Comparison of ENCODE assay signal across 16 cellular contexts in the genomic region with DNA sequence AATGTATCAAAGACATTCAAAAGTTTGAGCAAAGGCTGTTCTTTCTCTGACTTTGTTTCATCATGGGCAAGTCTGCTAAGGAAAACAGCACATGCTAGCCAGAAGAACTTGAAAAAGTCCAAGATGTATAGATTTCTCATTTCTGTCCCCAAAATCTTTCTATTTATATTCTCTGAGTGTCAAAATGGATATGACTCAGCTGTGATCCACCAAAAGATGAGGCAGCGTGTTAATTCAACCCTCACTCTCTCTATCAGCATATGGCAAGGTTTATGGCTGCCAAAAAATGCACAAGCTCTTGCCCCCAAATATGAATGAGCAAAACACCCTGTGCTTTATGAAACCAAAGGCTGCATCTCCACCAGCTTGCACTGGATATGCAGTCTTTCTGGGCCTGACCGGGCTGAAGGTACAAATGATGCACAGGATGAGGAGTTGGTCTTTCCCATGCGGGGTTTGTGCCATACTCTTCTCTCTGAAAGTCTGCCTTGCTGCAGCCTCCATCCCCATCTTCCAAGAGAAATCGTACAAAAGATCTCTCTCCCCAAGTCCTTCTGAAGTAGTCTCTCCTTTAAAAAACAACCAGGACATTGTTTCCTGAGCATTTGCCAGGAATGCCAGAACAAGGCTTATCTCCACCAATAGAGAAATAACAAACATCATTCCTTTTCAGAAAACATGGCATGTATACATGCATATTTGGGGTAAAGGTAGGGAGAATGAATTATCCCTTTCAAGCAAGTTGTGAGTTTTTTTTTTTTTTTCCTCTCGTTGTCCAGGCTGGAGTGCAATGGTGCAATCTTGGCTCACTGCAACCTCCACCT.
A peak's percentile ranks its signal among the peaks of the same experiment; 100 is the strongest.
DNase-seq lines count a peak whose midpoint lies in the region; ATAC-seq, FAIRE-seq and TF ChIP-seq lines count a peak whose summit lies in the region.
"Had no signal": no experiment of that assay in that cellular context is flagged by ENCODE, and none has a peak within 500 bp of the region (broad histone marks: within the 10 kb centered on the region; RNA-seq: fewer than 3 reads in every experiment).

No MANE protein-coding gene starts in this region.

- peak overlapping the region; percentile 77 for H3K4me2 ChIP-seq in astrocyte (ENCODE audit: low read length)
- no peak overlapping the region for H3K4me2 ChIP-seq in hepatocyte

- intact Hi-C loops in MCF 10A (cut with micrococcal nuclease) (loop anchor here (2.0 to 5.0 kb wide), 3 partner anchors 44 to 209 kb away; no protein-coding TSS in a partner anchor), breast epithelium (cut with DNase I; ENCODE audit: low total_unique reads) (no loop called here), vagina (cut with DNase I) (no loop called here), left lung (cut with DNase I) (no loop called here)
- intact Hi-C loops in activated CD8-positive, alpha-beta T cell treated with anti-CD3 and anti-CD28 coated beads for 36 hours (cut with micrococcal nuclease), result no loop called here

- H3K4me1 ChIP-seq in breast epithelium (no peaks in the 10 kb centered on the region), astrocyte (ENCODE audit: insufficient read depth, low read length) (peaks cover 41% of the 10 kb centered on the region), hepatocyte (ENCODE audit: insufficient read depth) (peaks cover 9% of the 10 kb centered on the region), vagina (peaks cover 14% of the 10 kb centered on the region), left lung (no peaks in the 10 kb centered on the region)

- no peaks in the 10 kb centered on the region for H3K36me3 Mint-ChIP-seq in MCF 10A (ENCODE audit: insufficient read depth, unreplicated experiment)
- H3K36me3 Mint-ChIP-seq in astrocyte (ENCODE audit: low read depth, unreplicated experiment), result peaks cover 2% of the 10 kb centered on the region
- no peaks in the 10 kb centered on the region for H3K36me3 Mint-ChIP-seq in activated CD8-positive, alpha-beta T cell treated with anti-CD3 and anti-CD28 coated beads for 36 hours (ENCODE audit: low read depth)
- H3K36me3 Mint-ChIP-seq: activated naive CD4-positive, alpha-beta T cell treated with anti-CD3 and anti-CD28 coated beads, Interleukin-2, amount 50 U/mL, for 24 hours had no signal

- TF ChIP-seq POLR2A in breast epithelium (IDR thresholded peaks at IDR 0.05), result no peak
- TF ChIP-seq POLR2A in vagina (IDR thresholded peaks at IDR 0.05), result no peak

- H3K4me3 ChIP-seq in breast epithelium (no peak overlapping the region), astrocyte (ENCODE audit: insufficient read depth, low read depth, low read length) (no peak overlapping the region), hepatocyte (no peak overlapping the region), vagina (no peak overlapping the region), left lung (no peak overlapping the region)

- no peaks in the 10 kb centered on the region for H3K9me2 ChIP-seq in hepatocyte (replicated peaks; ENCODE audit: insufficient read depth)

- DNase-seq in MCF 10A (ENCODE audit: unreplicated experiment), result peak; percentile 17
- DNase-seq in breast epithelium (ENCODE audit: low spot score in 2 of 2), result no peak
- DNase-seq in astrocyte (ENCODE audit: low read depth), result peak; percentile 47
- DNase-seq in hepatocyte (ENCODE audit: low spot score), result no peak
- no peak for DNase-seq in vagina (ENCODE audit: extremely low spot score in 2 of 2)
- DNase-seq in KG1 (lab: John Stamatoyannopoulos, UW), result no peak
- DNase-seq in activated CD8-positive, alpha-beta T cell treated with anti-CD3 and anti-CD28 coated beads for 36 hours, result no peak
- DNase-seq in left lung, result no peak
- DNase-seq: cerebellar nuclear complex; GOT3; NCI-H510A treated with DMSO at 0.1 percent for 48 hours; stimulated activated CD4-positive, alpha-beta T cell treated with anti-CD3 and anti-CD28 coated beads, Interleukin-4, amount 100 ng/mL, for 4 hours had no signal

- H2AFZ ChIP-seq in astrocyte (ENCODE audit: low read depth, low read length), result no peak overlapping the region
- H2AFZ ChIP-seq in hepatocyte, result no peak overlapping the region

- 90% methylated on average over 5 of the region's 5 CpGs for WGBS in hepatocyte (ENCODE audit: low lambda C conversion rate, missing lambda C conversion rate)

- FAIRE-seq in astrocyte (lab: Jason Lieb, UNC), result no peak

- H3K27me3 Mint-ChIP-seq in MCF 10A (ENCODE audit: insufficient read depth, unreplicated experiment), result no peaks in the 10 kb centered on the region
- H3K27me3 Mint-ChIP-seq in astrocyte (ENCODE audit: low read depth, unreplicated experiment), result no peaks in the 10 kb centered on the region
- H3K27me3 Mint-ChIP-seq in activated CD8-positive, alpha-beta T cell treated with anti-CD3 and anti-CD28 coated beads for 36 hours, result peaks cover 1% of the 10 kb centered on the region

- no TSS peak for BruUV-seq in MCF 10A (replicated peaks; lab: Mats Ljungman, UMichigan)

- H3K36me3 ChIP-seq in breast epithelium (no peaks in the 10 kb centered on the region), astrocyte (ENCODE audit: insufficient read depth, low read length) (no peaks in the 10 kb centered on the region), hepatocyte (replicated peaks; ENCODE audit: insufficient read depth, low read depth) (no peaks in the 10 kb centered on the region), vagina (no peaks in the 10 kb centered on the region), left lung (no peaks in the 10 kb centered on the region)

- H3K4me1 Mint-ChIP-seq in MCF 10A (ENCODE audit: insufficient read depth, unreplicated experiment) (peaks cover 36% of the 10 kb centered on the region), astrocyte (ENCODE audit: low read depth, unreplicated experiment) (peaks cover 58% of the 10 kb centered on the region)
- H3K4me1 Mint-ChIP-seq in activated CD8-positive, alpha-beta T cell treated with anti-CD3 and anti-CD28 coated beads for 36 hours (ENCODE audit: low read depth), result no peaks in the 10 kb centered on the region
- H3K4me1 Mint-ChIP-seq: activated naive CD4-positive, alpha-beta T cell treated with anti-CD3 and anti-CD28 coated beads, Interleukin-2, amount 50 U/mL, for 24 hours had no signal

- H3K4me3 Mint-ChIP-seq in MCF 10A (ENCODE audit: unreplicated experiment), result peak overlapping the region; percentile 1
- peak overlapping the region; percentile 12 for H3K4me3 Mint-ChIP-seq in astrocyte (ENCODE audit: unreplicated experiment)
- H3K4me3 Mint-ChIP-seq in activated CD8-positive, alpha-beta T cell treated with anti-CD3 and anti-CD28 coated beads for 36 hours, result no peak overlapping the region
- H3K4me3 Mint-ChIP-seq: activated naive CD4-positive, alpha-beta T cell treated with anti-CD3 and anti-CD28 coated beads, Interleukin-2, amount 50 U/mL, for 24 hours; neural crest cell; T-helper 1 cell treated with Interleukin-12 subunit alpha and Interleukin-12 subunit beta and Interleukin-4 antibody, amounts not matched to agents 30 μg/mL and 1 μg/mL, for 36 hours had no signal

- no peak overlapping the region for H3K27ac ChIP-seq in breast epithelium
- H3K27ac ChIP-seq in astrocyte (ENCODE audit: low read depth, low read length), result peak overlapping the region; percentile 95
- peak overlapping the region; percentile 9 for H3K27ac ChIP-seq in hepatocyte
- peak overlapping the region; percentile 25 for H3K27ac ChIP-seq in vagina
- H3K27ac ChIP-seq in left lung, result no peak overlapping the region

- TF ChIP-seq CTCF in MCF 10A (IDR thresholded peaks at IDR 0.05; ENCODE audit: unreplicated experiment) (no peak), breast epithelium (IDR thresholded peaks at IDR 0.05) (no peak), astrocyte (IDR thresholded peaks at IDR 0.05; ENCODE audit: insufficient read depth, low read depth, low read length) (no peak), hepatocyte (IDR thresholded peaks at IDR 0.05; ENCODE audit: poor library complexity) (no peak), vagina (IDR thresholded peaks at IDR 0.05) (no peak), left lung (IDR thresholded peaks at IDR 0.05) (no peak)
- no peak for TF ChIP-seq CTCF in activated CD8-positive, alpha-beta T cell treated with anti-CD3 and anti-CD28 coated beads for 36 hours (IDR thresholded peaks at IDR 0.05)

- H3K9ac ChIP-seq in astrocyte (ENCODE audit: low read length), result peak overlapping the region; percentile 78

- H3K27ac Mint-ChIP-seq in MCF 10A (ENCODE audit: low read depth, unreplicated experiment) (peak overlapping the region; percentile 90), astrocyte (ENCODE audit: unreplicated experiment) (peak overlapping the region; percentile 99)
- H3K27ac Mint-ChIP-seq in activated CD8-positive, alpha-beta T cell treated with anti-CD3 and anti-CD28 coated beads for 36 hours, result no peak overlapping the region
- H3K27ac Mint-ChIP-seq: activated naive CD4-positive, alpha-beta T cell treated with anti-CD3 and anti-CD28 coated beads, Interleukin-2, amount 50 U/mL, for 24 hours; T-helper 1 cell treated with Interleukin-12 subunit alpha and Interleukin-12 subunit beta and Interleukin-4 antibody, amounts not matched to agents 30 μg/mL and 1 μg/mL, for 36 hours had no signal

- H3K27me3 ChIP-seq in breast epithelium, result no peaks in the 10 kb centered on the region
- H3K27me3 ChIP-seq in astrocyte (ENCODE audit: insufficient read depth, low read length), result no peaks in the 10 kb centered on the region
- H3K27me3 ChIP-seq in hepatocyte, result no peaks in the 10 kb centered on the region
- no peaks in the 10 kb centered on the region for H3K27me3 ChIP-seq in vagina
- H3K27me3 ChIP-seq in left lung, result no peaks in the 10 kb centered on the region

- H3K9me3 ChIP-seq in breast epithelium (no peaks in the 10 kb centered on the region), astrocyte (ENCODE audit: insufficient read depth, low read depth, low read length) (no peaks in the 10 kb centered on the region), hepatocyte (ENCODE audit: low read depth) (no peaks in the 10 kb centered on the region), vagina (no peaks in the 10 kb centered on the region), left lung (no peaks in the 10 kb centered on the region)

- CTCF ChIA-PET in MCF 10A (lab: Yijun Ruan, JAX), result interaction anchor here (0.7 to 1.2 kb wide), 3 partner anchors 57 to 333 kb away, joined by 3 to 4 read pairs (median 3); no protein-coding TSS in a partner anchor
- CTCF ChIA-PET in activated CD8-positive, alpha-beta T cell treated with anti-CD3 and anti-CD28 coated beads for 36 hours (lab: Charles Lee), result no interaction called here

- POLR2A ChIA-PET in MCF 10A (lab: Yijun Ruan, JAX), result interaction anchor here (0.7 to 4.1 kb wide), 12 partner anchors 11 to 121 kb away, joined by 3 to 33 read pairs (median 6); no protein-coding TSS in a partner anchor
- POLR2A ChIA-PET in activated CD8-positive, alpha-beta T cell treated with anti-CD3 and anti-CD28 coated beads for 36 hours (lab: Charles Lee), result no interaction called here

- H3K79me2 ChIP-seq in astrocyte (ENCODE audit: insufficient read depth, low read length) (no peaks in the 10 kb centered on the region), hepatocyte (no peaks in the 10 kb centered on the region)

- H3K9me3 Mint-ChIP-seq in MCF 10A (ENCODE audit: unreplicated experiment) (no peaks in the 10 kb centered on the region), astrocyte (ENCODE audit: unreplicated experiment) (no peaks in the 10 kb centered on the region)
- no peaks in the 10 kb centered on the region for H3K9me3 Mint-ChIP-seq in activated CD8-positive, alpha-beta T cell treated with anti-CD3 and anti-CD28 coated beads for 36 hours
- H3K9me3 Mint-ChIP-seq: activated naive CD4-positive, alpha-beta T cell treated with anti-CD3 and anti-CD28 coated beads, Interleukin-2, amount 50 U/mL, for 24 hours; neural crest cell; T-helper 1 cell treated with Interleukin-12 subunit alpha and Interleukin-12 subunit beta and Interleukin-4 antibody, amounts not matched to agents 30 μg/mL and 1 μg/mL, for 36 hours had no signal

- H4K20me1 ChIP-seq in astrocyte (ENCODE audit: insufficient read depth, low read length) (no peaks in the 10 kb centered on the region), hepatocyte (ENCODE audit: insufficient read depth, poor library complexity, severe bottlenecking) (no peaks in the 10 kb centered on the region)

- ATAC-seq in activated CD8-positive, alpha-beta T cell treated with anti-CD3 and anti-CD28 coated beads for 36 hours, result no peak
- no peak for ATAC-seq in left lung
- ATAC-seq: sciatic nerve had no signal

Comparison
In these comparisons a context has a peak if more than half of its experiments do, and no peak if none do; other contexts are left out.
1. DNase-seq: peak in MCF 10A (single experiment) and astrocyte (single experiment); none in breast epithelium (0 of 2), hepatocyte (single experiment), vagina (0 of 2), KG1 (single experiment), activated CD8-positive, alpha-beta T cell treated with anti-CD3 and anti-CD28 coated beads for 36 hours (single experiment) and left lung (0 of 2).
2. H3K27ac ChIP-seq: peak in astrocyte (single experiment), hepatocyte (single experiment) and vagina (single experiment); none in breast epithelium (0 of 2) and left lung (0 of 2).